Comparison of ENCODE assay signal across 22 cellular contexts in genomic region chr6:128631031-128631430, GRCh38.
"Had no signal": no experiment of that assay in that cellular context is flagged by ENCODE, and none has a peak within 500 bp of the region (broad histone marks: within the 10 kb centered on the region; RNA-seq: fewer than 3 reads in every experiment).

No MANE protein-coding gene starts in this region.

- H3K36me3 Mint-ChIP-seq: IgD-negative memory B cell had no signal

- H3K4me2 ChIP-seq: KMS-11, SK-N-SH had no signal

- H3K4me3 ChIP-seq: K562 had no signal

- ATAC-seq: K562, Panc1 had no signal

- H3K27ac ChIP-seq: HL-60, KMS-11 had no signal

- H3K9me3 ChIP-seq: SK-N-SH had no signal

- H3K27ac Mint-ChIP-seq: IgD-negative memory B cell had no signal

- H3K4me3 Mint-ChIP-seq: IgD-negative memory B cell had no signal

- H3K9me2 ChIP-seq: SK-N-SH had no signal

- DNase-seq: Kasumi-1, MM.1S, NCI-H1092 treated with DMSO at 0.1 percent for 48 hours, NCI-H1436, NCI-H187, NCI-H2029, NCI-H2081 treated with DMSO at 0.1 percent for 48 hours, NCI-H2171, NCI-H226, NCI-H446, NCI-H510A, NCI-H524 treated with DMSO at 0.1 percent for 48 hours, NCI-H69, NCI-H774, SHP77, SK-N-SH, SW 1271 had no signal
